Comparison of ENCODE assay signal across 13 cellular contexts in genomic region chr6:144878577-144878976, GRCh38.
"Had no signal": no experiment of that assay in that cellular context is flagged by ENCODE, and none has a peak within 500 bp of the region (broad histone marks: within the 10 kb centered on the region; RNA-seq: fewer than 3 reads in every experiment).

No MANE protein-coding gene starts in this region.

- H3K4me1 Mint-ChIP-seq: activated naive CD8-positive, alpha-beta T cell treated with anti-CD3 and anti-CD28 coated beads, Interleukin-2, amount 50 U/mL, for 24 hours; naive B cell had no signal

- ATAC-seq: activated CD4-positive, alpha-beta T cell treated with anti-CD3 and anti-CD28 coated beads for 36 hours; activated CD8-positive, alpha-beta T cell treated with anti-CD3 and anti-CD28 coated beads for 36 hours; activated naive CD8-positive, alpha-beta T cell treated with anti-CD3 and anti-CD28 coated beads, Interleukin-2, amount 50 U/mL, for 24 hours; activated T-cell treated with anti-CD3 and anti-CD28 coated beads, Interleukin-2, amount 50 U/mL, for 72 hours; esophagus mucosa; lower lobe of right lung had no signal

- H3K4me3 ChIP-seq: ascending aorta, lower lobe of right lung, thyroid gland had no signal

- H3K36me3 ChIP-seq: ascending aorta, lower lobe of right lung, thyroid gland, WERI-Rb-1 had no signal

- H3K27ac ChIP-seq: ascending aorta, lower lobe of right lung, thyroid gland, WERI-Rb-1 had no signal

- H3K9me3 Mint-ChIP-seq: activated CD8-positive, alpha-beta T cell treated with anti-CD3 and anti-CD28 coated beads for 36 hours; activated naive CD8-positive, alpha-beta T cell treated with anti-CD3 and anti-CD28 coated beads, Interleukin-2, amount 50 U/mL, for 24 hours had no signal

- H3K27ac Mint-ChIP-seq: activated CD4-positive, alpha-beta T cell treated with anti-CD3 and anti-CD28 coated beads for 36 hours; activated CD8-positive, alpha-beta T cell treated with anti-CD3 and anti-CD28 coated beads for 36 hours; activated naive CD8-positive, alpha-beta T cell treated with anti-CD3 and anti-CD28 coated beads, Interleukin-2, amount 50 U/mL, for 24 hours; activated T-cell treated with anti-CD3 and anti-CD28 coated beads, Interleukin-2, amount 50 U/mL, for 72 hours; naive B cell had no signal

- H3K4me3 Mint-ChIP-seq: activated CD4-positive, alpha-beta T cell treated with anti-CD3 and anti-CD28 coated beads for 36 hours; activated CD8-positive, alpha-beta T cell treated with anti-CD3 and anti-CD28 coated beads for 36 hours; activated naive CD8-positive, alpha-beta T cell treated with anti-CD3 and anti-CD28 coated beads, Interleukin-2, amount 50 U/mL, for 24 hours; activated T-cell treated with anti-CD3 and anti-CD28 coated beads, Interleukin-2, amount 50 U/mL, for 72 hours; naive B cell had no signal

- DNase-seq: activated CD4-positive, alpha-beta T cell treated with anti-CD3 and anti-CD28 coated beads for 36 hours; activated CD8-positive, alpha-beta memory T cell treated with anti-CD3 and anti-CD28 coated beads, Interleukin-2, amount 50 U/mL, for 4 hours; activated CD8-positive, alpha-beta T cell treated with anti-CD3 and anti-CD28 coated beads for 36 hours; activated naive CD8-positive, alpha-beta T cell treated with anti-CD3 and anti-CD28 coated beads, Interleukin-2, amount 50 U/mL, for 24 hours; activated T-cell treated with anti-CD3 and anti-CD28 coated beads, Interleukin-2, amount 50 U/mL, for 72 hours; lower lobe of right lung; naive B cell; posterior cingulate gyrus; small intestine; thyroid gland; WERI-Rb-1 had no signal

- H3K4me1 ChIP-seq: ascending aorta, lower lobe of right lung, thyroid gland had no signal

- H3K27me3 ChIP-seq: ascending aorta, thyroid gland had no signal
